14 cellular contexts compared by ENCODE assay signal in the genomic region with DNA sequence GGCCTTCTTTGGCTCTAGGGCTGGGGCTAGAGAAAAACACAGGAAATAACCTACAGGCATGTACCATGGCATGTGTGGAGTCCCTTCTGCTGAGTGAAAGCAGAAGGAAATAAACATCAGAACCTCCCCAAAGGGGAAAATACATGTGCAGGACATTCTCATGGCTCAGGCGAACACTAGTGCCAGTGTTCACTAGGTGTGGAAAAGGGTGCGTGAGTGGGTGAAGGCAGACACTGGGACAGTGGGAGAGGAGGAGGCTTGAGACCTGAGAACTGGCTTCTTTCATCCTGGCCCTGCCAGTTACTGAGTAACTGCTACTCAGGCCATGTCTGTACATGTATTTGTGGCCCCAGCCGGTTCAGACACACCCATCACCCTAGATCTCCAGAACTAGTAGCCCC.
DNase-seq lines count a peak whose midpoint lies in the region; ATAC-seq, FAIRE-seq and TF ChIP-seq lines count a peak whose summit lies in the region.
"Had no signal": no experiment of that assay in that cellular context is flagged by ENCODE, and none has a peak within 500 bp of the region (broad histone marks: within the 10 kb centered on the region; RNA-seq: fewer than 3 reads in every experiment).

No MANE protein-coding gene starts in this region.

- WGBS in H1 (ENCODE audit: extremely low coverage in 1 of 2, insufficient coverage in 1 of 2, insufficient read length in 1 of 2, insufficient replicate concordance in 2 of 2, low coverage in 1 of 2, low lambda C conversion rate in 2 of 2, missing lambda C conversion rate in 1 of 2), 2 experiments = 89% methylated on average over 3 of the region's 3 CpGs; no CpG with 5 or more reads in 1 of the 2 experiments

- H4K5ac ChIP-seq in H1 (ENCODE audit: insufficient read length, low read depth, low read length) = no peak overlapping the region

- no peak overlapping the region for H2BK20ac ChIP-seq in H1 (ENCODE audit: low read length)

- H3K27me3 Mint-ChIP-seq in stimulated activated naive CD8-positive, alpha-beta T cell treated with anti-CD3 and anti-CD28 coated beads, Interleukin-15, Interleukin-2, amounts not matched to agents 100 ng/mL and 50 ng/mL, for 24 hours = no peaks in the 10 kb centered on the region
- no peaks in the 10 kb centered on the region for H3K27me3 Mint-ChIP-seq in stimulated activated naive CD8-positive, alpha-beta T cell treated with anti-CD3 and anti-CD28 coated beads, Interleukin-15, amount 100 ng/mL, for 72 hours

- H3K23ac ChIP-seq in H1 (ENCODE audit: insufficient read length) = no peak overlapping the region

- no peak overlapping the region for H3K9ac ChIP-seq in H1 (replicated peaks in 1 of 4; ENCODE audit: extremely low read depth in 1 of 4, low read depth in 3 of 4, low read length in 3 of 4)

- H3K18ac ChIP-seq in H1 (ENCODE audit: extremely low read depth, low read length) = no peak overlapping the region

- H3K9me3 ChIP-seq in H1 (ENCODE audit: insufficient read depth in 2 of 2, low read depth in 1 of 2, low read length in 1 of 2) = no peaks in the 10 kb centered on the region
- H3K9me3 ChIP-seq: Caco-2, colonic mucosa had no signal

- no peak overlapping the region for H2BK12ac ChIP-seq in H1 (ENCODE audit: low read depth, low read length)

- no peak for TF ChIP-seq POLR2A in H1 (IDR thresholded peaks at IDR 0.05; ENCODE audit: control extremely low read depth in 1 of 2, low read depth in 2 of 2, low read length in 2 of 2)

- no peaks in the 10 kb centered on the region for H3K36me3 ChIP-seq in H1 (ENCODE audit: control insufficient read depth in 2 of 4, insufficient read depth in 4 of 4, low read length in 3 of 4)
- H3K36me3 ChIP-seq: colonic mucosa had no signal

- H3K4me2 ChIP-seq in H1 (ENCODE audit: insufficient read depth in 1 of 2, low read depth in 2 of 2, low read length in 2 of 2) = no peak overlapping the region

- H3K4me3 Mint-ChIP-seq in stimulated activated naive CD8-positive, alpha-beta T cell treated with anti-CD3 and anti-CD28 coated beads, Interleukin-15, Interleukin-2, amounts not matched to agents 100 ng/mL and 50 ng/mL, for 24 hours = no peak overlapping the region
- H3K4me3 Mint-ChIP-seq in stimulated activated naive CD8-positive, alpha-beta T cell treated with anti-CD3 and anti-CD28 coated beads, Interleukin-15, amount 100 ng/mL, for 72 hours = no peak overlapping the region
- H3K4me3 Mint-ChIP-seq: activated T-helper 1 cell treated with anti-CD3 and anti-CD28 coated beads, Interleukin-12 subunit alpha, Interleukin-12 subunit beta, Interleukin-2, Interleukin-4 antibody, amounts not matched to agents 30 ng/mL and 10 ng/mL and 1 ng/mL, durations not matched to agents 14 hours and 24 hours and 36 hours had no signal

- CTCF ChIA-PET in H1 (lab: Charles Lee; ENCODE audit: partially characterized antibody) = no interaction called here

- no peak for ATAC-seq in stimulated activated naive CD8-positive, alpha-beta T cell treated with anti-CD3 and anti-CD28 coated beads, Interleukin-15, amount 100 ng/mL, for 72 hours
- peak; percentile 58 for ATAC-seq in HG03108 (IDR thresholded peaks at IDR 0.05; ENCODE audit: unreplicated experiment)
- ATAC-seq in GM19328 (IDR thresholded peaks at IDR 0.05; ENCODE audit: unreplicated experiment) = no peak

- no peaks in the 10 kb centered on the region for H3K9me3 Mint-ChIP-seq in stimulated activated naive CD8-positive, alpha-beta T cell treated with anti-CD3 and anti-CD28 coated beads, Interleukin-15, Interleukin-2, amounts not matched to agents 100 ng/mL and 50 ng/mL, for 24 hours
- no peaks in the 10 kb centered on the region for H3K9me3 Mint-ChIP-seq in stimulated activated naive CD8-positive, alpha-beta T cell treated with anti-CD3 and anti-CD28 coated beads, Interleukin-15, amount 100 ng/mL, for 72 hours
- H3K9me3 Mint-ChIP-seq: activated T-helper 1 cell treated with anti-CD3 and anti-CD28 coated beads, Interleukin-12 subunit alpha, Interleukin-12 subunit beta, Interleukin-2, Interleukin-4 antibody, amounts not matched to agents 30 ng/mL and 10 ng/mL and 1 ng/mL, durations not matched to agents 14 hours and 24 hours and 36 hours had no signal

- H3K27me3 ChIP-seq in H1 (replicated peaks in 1 of 4; ENCODE audit: control insufficient read depth in 3 of 4, extremely low read depth in 1 of 4, insufficient read depth in 3 of 4, low read length in 3 of 4) = no peaks in the 10 kb centered on the region
- H3K27me3 ChIP-seq: colonic mucosa had no signal

- FAIRE-seq in H1 (lab: Jason Lieb, UNC) = no peak

- POLR2A ChIA-PET in H1 (lab: Charles Lee; ENCODE audit: partially characterized antibody) = no interaction called here

- no peaks in the 10 kb centered on the region for H3K23me2 ChIP-seq in H1 (ENCODE audit: low read depth, low read length)

- H3K14ac ChIP-seq in H1 (ENCODE audit: insufficient read length) = no peak overlapping the region

- H3K4me1 ChIP-seq in H1 (replicated peaks in 1 of 4; ENCODE audit: control insufficient read depth in 3 of 4, insufficient read depth in 4 of 4, low read length in 3 of 4) = no peaks in the 10 kb centered on the region; a peak in 1 of 7 replicates
- H3K4me1 ChIP-seq: colonic mucosa had no signal

- no peak for DNase-seq in stimulated activated naive CD8-positive, alpha-beta T cell treated with anti-CD3 and anti-CD28 coated beads, Interleukin-15, amount 100 ng/mL, for 72 hours
- DNase-seq in H1 (ENCODE audit: low read depth in 1 of 2, low spot score in 2 of 2) = no peak
- DNase-seq in mesenteric fat pad (ENCODE audit: low spot score) = no peak
- DNase-seq in activated T-cell treated with anti-CD3 and anti-CD28 coated beads for 4 hours = no peak
- DNase-seq in OCI-M2 (lab: John Stamatoyannopoulos, UW; ENCODE audit: unreplicated experiment) = no peak
- DNase-seq: 8988T; activated CD4-positive, alpha-beta T cell treated with anti-CD3 and anti-CD28 coated beads, Interleukin-2, amount 50 U/mL, for 48 hours; Caco-2; colonic mucosa; NCI-H2171 had no signal

- no peak for TF ChIP-seq CTCF in H1 (IDR thresholded peaks at IDR 0.05; ENCODE audit: control extremely low read depth in 1 of 3, insufficient read depth in 1 of 3, low read depth in 1 of 3, low read length in 3 of 3)

- TF ChIP-seq EP300 in H1 (IDR thresholded peaks at IDR 0.05; ENCODE audit: borderline replicate concordance in 1 of 2, low read depth in 2 of 2, low read length in 2 of 2) = no peak

- no peak overlapping the region for H3K56ac ChIP-seq in H1 (replicated peaks; ENCODE audit: insufficient read length, low read depth, low read length)

- no peak overlapping the region for H3K27ac ChIP-seq in H1 (ENCODE audit: low read depth, low read length)
- H3K27ac ChIP-seq: colonic mucosa had no signal

- H2AFZ ChIP-seq in H1 (ENCODE audit: low read length) = no peak overlapping the region

- TF ChIP-seq RAD21 in H1 (IDR thresholded peaks at IDR 0.05 in 1 of 2, conservative IDR thresholded peaks at IDR 0.05 in 1 of 2; ENCODE audit: low read depth in 2 of 2, low read length in 2 of 2) = no peak

- H2AK5ac ChIP-seq in H1 (ENCODE audit: low read depth, low read length) = no peak overlapping the region

- H3K36me3 Mint-ChIP-seq in stimulated activated naive CD8-positive, alpha-beta T cell treated with anti-CD3 and anti-CD28 coated beads, Interleukin-15, Interleukin-2, amounts not matched to agents 100 ng/mL and 50 ng/mL, for 24 hours (ENCODE audit: low read depth) = no peaks in the 10 kb centered on the region

- H2BK120ac ChIP-seq in H1 (replicated peaks; ENCODE audit: low read depth, low read length) = no peak overlapping the region

- no peak overlapping the region for H3K4ac ChIP-seq in H1 (replicated peaks; ENCODE audit: insufficient read length, low read depth, low read length)

- no peaks in the 10 kb centered on the region for H3K79me1 ChIP-seq in H1 (ENCODE audit: low read depth, low read length)

- 0 out of 2 replicates have a peak overlapping the region, but pooled peaks have one; percentile 46 for H2BK15ac ChIP-seq in H1 (ENCODE audit: low read length)

- no peaks in the 10 kb centered on the region for H3K79me2 ChIP-seq in H1 (ENCODE audit: control insufficient read depth in 1 of 2, insufficient read depth in 2 of 2, low read length in 2 of 2)

- H4K91ac ChIP-seq in H1 (replicated peaks; ENCODE audit: insufficient read length, low read length) = no peak overlapping the region

- peaks cover 20% of the 10 kb centered on the region for H3K4me1 Mint-ChIP-seq in stimulated activated naive CD8-positive, alpha-beta T cell treated with anti-CD3 and anti-CD28 coated beads, Interleukin-15, Interleukin-2, amounts not matched to agents 100 ng/mL and 50 ng/mL, for 24 hours (ENCODE audit: low read depth)
- H3K4me1 Mint-ChIP-seq in stimulated activated naive CD8-positive, alpha-beta T cell treated with anti-CD3 and anti-CD28 coated beads, Interleukin-15, amount 100 ng/mL, for 72 hours = peaks cover 9% of the 10 kb centered on the region

- no peaks in the 10 kb centered on the region for H4K20me1 ChIP-seq in H1 (replicated peaks in 1 of 2; ENCODE audit: control insufficient read depth in 1 of 2, insufficient read depth in 2 of 2, low read length in 2 of 2)

- no peak overlapping the region for H3K4me3 ChIP-seq in H1 (ENCODE audit: extremely low read depth in 1 of 4, insufficient read depth in 2 of 4, low read depth in 3 of 4, low read length in 4 of 4)
- H3K4me3 ChIP-seq: colonic mucosa had no signal

- peak overlapping the region; percentile 64 for H3K27ac Mint-ChIP-seq in stimulated activated naive CD8-positive, alpha-beta T cell treated with anti-CD3 and anti-CD28 coated beads, Interleukin-15, Interleukin-2, amounts not matched to agents 100 ng/mL and 50 ng/mL, for 24 hours
- no peak overlapping the region for H3K27ac Mint-ChIP-seq in stimulated activated naive CD8-positive, alpha-beta T cell treated with anti-CD3 and anti-CD28 coated beads, Interleukin-15, amount 100 ng/mL, for 72 hours

- no peak overlapping the region for H2BK5ac ChIP-seq in H1 (ENCODE audit: low read depth, low read length)

- no peak overlapping the region for H4K8ac ChIP-seq in H1 (ENCODE audit: extremely low read depth, insufficient read depth, low read length)

TF ChIP-seq in H1, 55 proteins besides CTCF, POLR2A, EP300 and RAD21 (continues in another document):
- TF ChIP-seq KDM5A (IDR thresholded peaks at IDR 0.05; ENCODE audit: low read length) (no peak), BRCA1 (IDR thresholded peaks at IDR 0.05; ENCODE audit: low read depth, low read length) (no peak), TBP (IDR thresholded peaks at IDR 0.05; ENCODE audit: low read depth, low read length) (no peak), HDAC2 (IDR thresholded peaks at IDR 0.05; ENCODE audit: borderline replicate concordance in 1 of 2, low read depth in 2 of 2, low read length in 2 of 2) (no peak), KDM4A (IDR thresholded peaks at IDR 0.05; ENCODE audit: low read depth, low read length, severe bottlenecking) (no peak), JUND (IDR thresholded peaks at IDR 0.05; ENCODE audit: low read length) (no peak), JUN (IDR thresholded peaks at IDR 0.05; ENCODE audit: low read depth, low read length) (no peak)
- TF ChIP-seq, protein P1, sequence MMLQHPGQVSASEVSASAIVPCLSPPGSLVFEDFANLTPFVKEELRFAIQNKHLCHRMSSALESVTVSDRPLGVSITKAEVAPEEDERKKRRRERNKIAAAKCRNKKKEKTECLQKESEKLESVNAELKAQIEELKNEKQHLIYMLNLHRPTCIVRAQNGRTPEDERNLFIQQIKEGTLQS (IDR thresholded peaks at IDR 0.05; ENCODE audit: insufficient read depth, low read depth, low read length) = no peak
